Comparison of ENCODE assay signal across 8 cellular contexts in genomic region chr15:82749951-82750830, GRCh38. TPM values are rescaled to one million over a fixed set of nuclear protein-coding genes. Genes with fewer than 3 reads are reported as not detected.
DNase-seq lines count a peak whose midpoint lies in the region; ATAC-seq and TF ChIP-seq lines count a peak whose summit lies in the region.

No MANE protein-coding gene starts in this region.

- peaks cover 9 to 33% of the 10 kb centered on the region in 2 donors for H3K4me1 ChIP-seq in left lung

- H3K4me1 Mint-ChIP-seq in dendritic cell treated with granulocyte-macrophage colony-stimulating factor and Interleukin-4, amounts not matched to agents 40 ng/mL and 50 ng/mL, for 4 days (ENCODE audit: low read depth), result peaks cover 32% of the 10 kb centered on the region

- no peaks in the 10 kb centered on the region for H3K9me3 Mint-ChIP-seq in dendritic cell treated with granulocyte-macrophage colony-stimulating factor and Interleukin-4, amounts not matched to agents 40 ng/mL and 50 ng/mL, for 4 days

- peak; percentile 89 for ATAC-seq in GM19372 (IDR thresholded peaks at IDR 0.05; ENCODE audit: low read depth, unreplicated experiment)
- ATAC-seq in HG03558 (IDR thresholded peaks at IDR 0.05; ENCODE audit: extremely low read depth, unreplicated experiment), result peak; percentile 73
- ATAC-seq in left lung, result peak; percentile 99

- no peaks in the 10 kb centered on the region for H3K9me3 ChIP-seq in left lung

- peak overlapping the region; percentile 99 for H3K4me3 Mint-ChIP-seq in dendritic cell treated with granulocyte-macrophage colony-stimulating factor and Interleukin-4, amounts not matched to agents 40 ng/mL and 50 ng/mL, for 4 days

- H3K4me3 ChIP-seq in left lung, result peak overlapping the region; percentile 59 to 74

- peaks cover 44% of the 10 kb centered on the region for H3K36me3 Mint-ChIP-seq in dendritic cell treated with granulocyte-macrophage colony-stimulating factor and Interleukin-4, amounts not matched to agents 40 ng/mL and 50 ng/mL, for 4 days (ENCODE audit: low read depth)

- H3K27ac ChIP-seq in C4-2B, result peak overlapping the region; percentile 81
- peak overlapping the region; percentile 85 to 92 for H3K27ac ChIP-seq in left lung

- no peaks in the 10 kb centered on the region for H3K27me3 ChIP-seq in left lung

- no peaks in the 10 kb centered on the region for H3K27me3 Mint-ChIP-seq in dendritic cell treated with granulocyte-macrophage colony-stimulating factor and Interleukin-4, amounts not matched to agents 40 ng/mL and 50 ng/mL, for 4 days

- peak; percentile 95 for DNase-seq in NCI-H748 (lab: John Stamatoyannopoulos, UW; ENCODE audit: unreplicated experiment)
- DNase-seq in activated CD4-positive, alpha-beta T cell treated with anti-CD3 and anti-CD28 coated beads, Interleukin-2, amount 50 U/mL, for 24 hours (ENCODE audit: low read depth in 1 of 2, low spot score in 1 of 2), result peak; percentile 62 to 86
- DNase-seq in left lung, result peak; percentile 92 to 95
- DNase-seq in stimulated activated CD4-positive, alpha-beta T cell treated with anti-CD3 and anti-CD28 coated beads, Interleukin-2, amount 100 ng/mL, for 4 hours (ENCODE audit: low read depth), result peak; percentile 80

- peak overlapping the region; percentile 92 for H3K27ac Mint-ChIP-seq in dendritic cell treated with granulocyte-macrophage colony-stimulating factor and Interleukin-4, amounts not matched to agents 40 ng/mL and 50 ng/mL, for 4 days

- intact Hi-C loops in dendritic cell treated with granulocyte-macrophage colony-stimulating factor and Interleukin-4, amounts not matched to agents 40 ng/mL and 50 ng/mL, for 4 days (cut with micrococcal nuclease), result loop anchor here (2.0 to 10.0 kb wide), 2 partner anchors 59 to 205 kb away; partner anchors contain the start of genes RPS17 and WHAMM
- intact Hi-C loops in left lung (cut with DNase I), result no loop called here

- TF ChIP-seq CTCF in C4-2B (conservative IDR thresholded peaks at IDR 0.05), result no peak
- TF ChIP-seq CTCF in left lung (IDR thresholded peaks at IDR 0.05), result no peak

- peaks cover 0 to 16% of the 10 kb centered on the region in 2 donors for H3K36me3 ChIP-seq in left lung

RNA-seq across cellular contexts. Expression of gene AP3B2, which starts 40.5 kb away (rescaled TPM):
- total RNA-seq in left lung, result 1 to 10 TPM in 1 of 2 donors, under 1 TPM in 1; 0.82 to 1.6 TPM

RNA-seq across cellular contexts. Expression of gene FSD2, which starts 55.7 kb away (rescaled TPM):
- total RNA-seq in left lung, result 1 to 10 TPM in 1 of 2 donors, not detected in 1; 1.3 TPM

RNA-seq across cellular contexts. Expression of gene WHAMM, which starts 59.2 kb away (rescaled TPM):
- total RNA-seq in left lung, result 10 to 100 TPM in 1 of 2 donors, 1 to 10 TPM in 1; 9.3 to 11.0 TPM

Comparison
In these comparisons a context has a peak if more than half of its experiments do, and no peak if none do; other contexts are left out.
1. Peak in every context shown above with its lines: DNase-seq, ATAC-seq, H3K4me3 ChIP-seq and H3K27ac ChIP-seq.